8 cellular contexts compared by ENCODE assay signal in the genomic region with DNA sequence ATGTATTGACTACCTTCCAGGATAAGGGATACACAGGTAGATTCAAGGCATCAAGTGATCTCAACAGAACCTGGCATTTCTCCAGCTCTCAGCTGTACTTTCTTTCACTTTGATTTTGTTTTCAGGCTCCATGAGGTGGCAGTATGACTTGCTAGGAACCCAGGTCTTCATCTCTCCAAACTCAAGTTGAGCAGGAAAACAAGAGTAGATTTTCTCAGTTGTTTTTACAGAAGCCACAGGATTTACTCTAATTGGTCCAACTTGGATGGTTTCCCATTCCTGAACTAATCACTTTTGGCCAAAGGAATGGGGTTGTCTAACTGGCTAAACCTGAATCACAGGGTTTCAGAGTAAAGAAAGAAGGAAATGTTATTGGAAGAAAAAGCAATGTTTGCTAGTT.
DNase-seq lines count a peak whose midpoint lies in the region; ATAC-seq, FAIRE-seq and TF ChIP-seq lines count a peak whose summit lies in the region.

No MANE protein-coding gene starts in this region.

- H3K27ac Mint-ChIP-seq in natural killer cell treated with Interleukin-12 subunit alpha and Interleukin-12 subunit beta and Interleukin-15 and Interleukin-18, amount 100 ng/mL, for 72 hours = no peak overlapping the region
- no peak overlapping the region for H3K27ac Mint-ChIP-seq in activated naive CD4-positive, alpha-beta T cell treated with anti-CD3 and anti-CD28 coated beads, Interleukin-2, amount 50 U/mL, for 72 hours

- no TSS peak for BruUV-seq in Panc1 (replicated peaks; lab: Mats Ljungman, UMichigan)

- peaks cover 6 to 7% of the 10 kb centered on the region in 2 donors for H3K27me3 Mint-ChIP-seq in natural killer cell treated with Interleukin-12 subunit alpha and Interleukin-12 subunit beta and Interleukin-15 and Interleukin-18, amount 100 ng/mL, for 72 hours

- H3K4me3 ChIP-seq in AG04450 (ENCODE audit: low read depth, low read length) = no peak overlapping the region
- no peak overlapping the region for H3K4me3 ChIP-seq in H7 (ENCODE audit: insufficient read depth, low read depth, low read length)
- no peak overlapping the region for H3K4me3 ChIP-seq in Panc1 (ENCODE audit: low read depth in 2 of 2, low read length in 2 of 2)

- H3K9me3 ChIP-seq in AG04450 (ENCODE audit: control insufficient read depth, insufficient read depth, low read length) = no peaks in the 10 kb centered on the region
- H3K9me3 ChIP-seq in Panc1 (ENCODE audit: control insufficient read depth, insufficient read depth, low read depth, low read length) = no peaks in the 10 kb centered on the region

- in situ Hi-C loops in Panc1 (cut with HindIII; ENCODE audit: low pct_unique_long_range_greater_than_20kb, low sequenced_read_pairs) = no loop called here

- H3K27ac ChIP-seq in AG04450 (ENCODE audit: low read depth, low read length) (no peak overlapping the region), Panc1 (ENCODE audit: low read length) (no peak overlapping the region)

- DNase-seq in AG04450 (ENCODE audit: low read depth, low spot score) = peak; percentile 21
- DNase-seq in H7 = peak; percentile 32
- DNase-seq in Panc1 (ENCODE audit: low read depth, low spot score) = no peak
- DNase-seq in glomerular visceral epithelial cell (ENCODE audit: extremely low spot score) = peak; percentile 60
- no peak for DNase-seq in natural killer cell treated with Interleukin-12 subunit alpha and Interleukin-12 subunit beta and Interleukin-15 and Interleukin-18, amount 100 ng/mL, for 72 hours (ENCODE audit: low spot score)
- DNase-seq in activated naive CD4-positive, alpha-beta T cell treated with anti-CD3 and anti-CD28 coated beads, Interleukin-2, amount 50 U/mL, for 72 hours (ENCODE audit: low spot score in 2 of 2) = no peak
- no peak for DNase-seq in D721Med (ENCODE audit: insufficient read length, low spot score)

- H3K27me3 ChIP-seq in AG04450 (ENCODE audit: control insufficient read depth, insufficient read depth, low read length) (no peaks in the 10 kb centered on the region), H7 (ENCODE audit: control insufficient read depth, insufficient read depth, low read length) (no peaks in the 10 kb centered on the region), Panc1 (ENCODE audit: control insufficient read depth, insufficient read depth, low read length) (no peaks in the 10 kb centered on the region)

- CTCF ChIA-PET in AG04450 (lab: Charles Lee) = interaction anchor here (0.7 kb wide), 3 partner anchors 28 to 382 kb away, joined by 3 read pairs; no protein-coding TSS in a partner anchor
- CTCF ChIA-PET in Panc1 (lab: Charles Lee) = no interaction called here

- FAIRE-seq in D721Med (lab: Jason Lieb, UNC) = no peak

- no peaks in the 10 kb centered on the region for H3K36me3 ChIP-seq in H7 (replicated peaks; ENCODE audit: control insufficient read depth, insufficient read depth, low read length)
- H3K36me3 ChIP-seq in Panc1 (ENCODE audit: control insufficient read depth, insufficient read depth, low read length) = no peaks in the 10 kb centered on the region

- POLR2A ChIA-PET in AG04450 (lab: Yijun Ruan, JAX) = no interaction called here
- POLR2A ChIA-PET in Panc1 (lab: Charles Lee) = no interaction called here

- no peaks in the 10 kb centered on the region for H3K4me1 Mint-ChIP-seq in natural killer cell treated with Interleukin-12 subunit alpha and Interleukin-12 subunit beta and Interleukin-15 and Interleukin-18, amount 100 ng/mL, for 72 hours (ENCODE audit: low read depth in 2 of 2)

- H3K4me3 Mint-ChIP-seq in natural killer cell treated with Interleukin-12 subunit alpha and Interleukin-12 subunit beta and Interleukin-15 and Interleukin-18, amount 100 ng/mL, for 72 hours = no peak overlapping the region

- no peaks in the 10 kb centered on the region for H3K36me3 Mint-ChIP-seq in natural killer cell treated with Interleukin-12 subunit alpha and Interleukin-12 subunit beta and Interleukin-15 and Interleukin-18, amount 100 ng/mL, for 72 hours
- no peaks in the 10 kb centered on the region for H3K36me3 Mint-ChIP-seq in activated naive CD4-positive, alpha-beta T cell treated with anti-CD3 and anti-CD28 coated beads, Interleukin-2, amount 50 U/mL, for 72 hours

- intact Hi-C loops in Panc1 (cut with micrococcal nuclease; ENCODE audit: unreplicated experiment) = no loop called here

- TF ChIP-seq CTCF in AG04450 (IDR thresholded peaks at IDR 0.05; ENCODE audit: low read depth, low read length) (peak; percentile 34), Panc1 (IDR thresholded peaks at IDR 0.05) (0 out of 2 replicates have a peak, but pooled peaks have one; percentile 20), D721Med (IDR thresholded peaks at IDR 0.05; ENCODE audit: insufficient read depth, missing control alignments) (no peak)

- ATAC-seq in Panc1 (no peak), GM21529 (IDR thresholded peaks at IDR 0.05; ENCODE audit: unreplicated experiment) (no peak)
- no peak for ATAC-seq in natural killer cell treated with Interleukin-12 subunit alpha and Interleukin-12 subunit beta and Interleukin-15 and Interleukin-18, amount 100 ng/mL, for 72 hours
- ATAC-seq in activated naive CD4-positive, alpha-beta T cell treated with anti-CD3 and anti-CD28 coated beads, Interleukin-2, amount 50 U/mL, for 72 hours = no peak

- H3K4me1 ChIP-seq in Panc1 (ENCODE audit: control insufficient read depth, insufficient read depth, low read length) = no peaks in the 10 kb centered on the region

- H3K9me3 Mint-ChIP-seq in natural killer cell treated with Interleukin-12 subunit alpha and Interleukin-12 subunit beta and Interleukin-15 and Interleukin-18, amount 100 ng/mL, for 72 hours = no peaks in the 10 kb centered on the region
- no peaks in the 10 kb centered on the region for H3K9me3 Mint-ChIP-seq in activated naive CD4-positive, alpha-beta T cell treated with anti-CD3 and anti-CD28 coated beads, Interleukin-2, amount 50 U/mL, for 72 hours

Comparison
In these comparisons a context has a peak if more than half of its experiments do, and no peak if none do; other contexts are left out.
1. DNase-seq: peak in AG04450 (single experiment), H7 (single experiment) and glomerular visceral epithelial cell (single experiment); none in Panc1 (single experiment), natural killer cell treated with Interleukin-12 subunit alpha and Interleukin-12 subunit beta and Interleukin-15 and Interleukin-18, amount 100 ng/mL, for 72 hours (single experiment), activated naive CD4-positive, alpha-beta T cell treated with anti-CD3 and anti-CD28 coated beads, Interleukin-2, amount 50 U/mL, for 72 hours (0 of 2) and D721Med (single experiment).